7 cellular contexts compared by ENCODE assay signal in the genomic region with DNA sequence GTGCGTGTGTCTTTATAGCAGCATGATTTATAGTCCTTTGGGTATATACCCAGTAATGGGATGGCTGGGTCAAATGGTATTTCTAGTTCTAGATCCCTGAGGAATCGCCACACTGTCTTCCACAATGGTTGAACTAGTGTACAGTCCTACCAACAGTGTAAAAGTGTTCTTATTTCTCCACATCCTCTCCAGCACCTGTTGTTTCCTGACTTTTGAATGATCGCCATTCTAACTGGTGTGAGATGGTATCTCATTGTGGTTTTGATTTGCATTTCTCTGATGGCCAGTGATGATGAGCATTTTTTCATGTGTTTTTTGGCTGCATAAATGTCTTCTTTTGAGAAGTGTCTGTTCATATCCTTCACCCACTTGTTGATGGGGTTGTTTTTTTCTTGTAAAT. TPM values are rescaled to one million over a fixed set of nuclear protein-coding genes. Genes with fewer than 3 reads are reported as not detected.
DNase-seq lines count a peak whose midpoint lies in the region; ATAC-seq and TF ChIP-seq lines count a peak whose summit lies in the region.
"Not testable (repeated sequence)": the region's sequence is repeated elsewhere in the genome, so short reads cannot be mapped to it uniquely, and the experiment has no call there.

No MANE protein-coding gene starts in this region.

- H3K4me3 Mint-ChIP-seq in CD4-positive, alpha-beta T cell: peak overlapping the region; percentile 65
- H3K4me3 Mint-ChIP-seq in IgD-negative memory B cell (peak overlapping the region in 3 of 4 donors; percentile 9 to 88 (median 34)), natural killer cell (peak overlapping the region; percentile 56)
- H3K4me3 Mint-ChIP-seq in activated CD4-positive, alpha-beta T cell treated with anti-CD3 and anti-CD28 coated beads for 36 hours: peak overlapping the region; percentile 61
- peak overlapping the region; percentile 85 for H3K4me3 Mint-ChIP-seq in activated T-cell treated with anti-CD3 and anti-CD28 coated beads, Interleukin-2, amount 50 U/mL, for 24 hours
- H3K4me3 Mint-ChIP-seq in activated naive CD4-positive, alpha-beta T cell treated with anti-CD3 and anti-CD28 coated beads, Interleukin-2, amount 50 U/mL, for 24 hours: peak overlapping the region; percentile 68
- peak overlapping the region; percentile 91 for H3K4me3 Mint-ChIP-seq in central memory CD8-positive, alpha-beta T cell

- not testable (repeated sequence) for ATAC-seq in CD4-positive, alpha-beta T cell (ENCODE audit: poor library complexity); activated CD4-positive, alpha-beta T cell treated with anti-CD3 and anti-CD28 coated beads for 36 hours; central memory CD8-positive, alpha-beta T cell (replicated peaks; ENCODE audit: extremely low read depth, poor library complexity, severe bottlenecking); natural killer cell

- peaks cover 49% of the 10 kb centered on the region for H3K36me3 Mint-ChIP-seq in CD4-positive, alpha-beta T cell (ENCODE audit: low read depth)
- H3K36me3 Mint-ChIP-seq in IgD-negative memory B cell; activated naive CD4-positive, alpha-beta T cell treated with anti-CD3 and anti-CD28 coated beads, Interleukin-2, amount 50 U/mL, for 24 hours; natural killer cell: not testable (repeated sequence)
- peaks cover 54% of the 10 kb centered on the region for H3K36me3 Mint-ChIP-seq in activated CD4-positive, alpha-beta T cell treated with anti-CD3 and anti-CD28 coated beads for 36 hours (ENCODE audit: low read depth)
- peaks cover 65% of the 10 kb centered on the region for H3K36me3 Mint-ChIP-seq in activated T-cell treated with anti-CD3 and anti-CD28 coated beads, Interleukin-2, amount 50 U/mL, for 24 hours (ENCODE audit: low read depth)
- peaks cover 20% of the 10 kb centered on the region for H3K36me3 Mint-ChIP-seq in central memory CD8-positive, alpha-beta T cell (ENCODE audit: insufficient read depth)

- intact Hi-C loops in CD4-positive, alpha-beta T cell (cut with DNase I, micrococcal nuclease): loop anchor here (5.0 to 10.0 kb wide), 3 partner anchors 150 to 240 kb away; a partner anchor contains a TSS
- intact Hi-C loops in activated CD4-positive, alpha-beta T cell treated with anti-CD3 and anti-CD28 coated beads for 36 hours (cut with DNase I, micrococcal nuclease): loop anchor here in 1 of 2 experiments (5.0 kb wide), 1 partner anchor 340 kb away; no protein-coding TSS in a partner anchor
- intact Hi-C loops in natural killer cell (cut with micrococcal nuclease): loop anchor here (5.0 to 10.0 kb wide), 2 partner anchors 147 to 340 kb away; a partner anchor contains a TSS

- H3K27me3 Mint-ChIP-seq in CD4-positive, alpha-beta T cell; IgD-negative memory B cell; activated CD4-positive, alpha-beta T cell treated with anti-CD3 and anti-CD28 coated beads for 36 hours; activated T-cell treated with anti-CD3 and anti-CD28 coated beads, Interleukin-2, amount 50 U/mL, for 24 hours; activated naive CD4-positive, alpha-beta T cell treated with anti-CD3 and anti-CD28 coated beads, Interleukin-2, amount 50 U/mL, for 24 hours; central memory CD8-positive, alpha-beta T cell; natural killer cell (ENCODE audit: low read depth in 2 of 2): not testable (repeated sequence)

- H3K27me3 ChIP-seq in CD4-positive, alpha-beta T cell (ENCODE audit: control insufficient read depth, insufficient read depth, low read length): not testable (repeated sequence)

- POLR2A ChIA-PET in CD4-positive, alpha-beta T cell (lab: Charles Lee); activated CD4-positive, alpha-beta T cell treated with anti-CD3 and anti-CD28 coated beads for 36 hours (lab: Charles Lee): not testable (repeated sequence)

- TF ChIP-seq CTCF in CD4-positive, alpha-beta T cell (IDR thresholded peaks at IDR 0.05); natural killer cell (IDR thresholded peaks at IDR 0.05): not testable (repeated sequence)

- H3K27ac ChIP-seq in CD4-positive, alpha-beta T cell (ENCODE audit: low read depth, low read length): not testable (repeated sequence)

- not testable (repeated sequence) for H3K9me3 ChIP-seq in CD4-positive, alpha-beta T cell (ENCODE audit: control insufficient read depth, low read length)

- H3K9me3 Mint-ChIP-seq in CD4-positive, alpha-beta T cell; IgD-negative memory B cell; activated CD4-positive, alpha-beta T cell treated with anti-CD3 and anti-CD28 coated beads for 36 hours (ENCODE audit: low read depth); activated T-cell treated with anti-CD3 and anti-CD28 coated beads, Interleukin-2, amount 50 U/mL, for 24 hours; activated naive CD4-positive, alpha-beta T cell treated with anti-CD3 and anti-CD28 coated beads, Interleukin-2, amount 50 U/mL, for 24 hours; central memory CD8-positive, alpha-beta T cell; natural killer cell: not testable (repeated sequence)

- peaks cover 66% of the 10 kb centered on the region for H3K4me1 Mint-ChIP-seq in CD4-positive, alpha-beta T cell (ENCODE audit: low read depth)
- peaks cover 8 to 18% (median 11%) of the 10 kb centered on the region in 3 donors for H3K4me1 Mint-ChIP-seq in IgD-negative memory B cell
- H3K4me1 Mint-ChIP-seq in activated CD4-positive, alpha-beta T cell treated with anti-CD3 and anti-CD28 coated beads for 36 hours: peaks cover 50% of the 10 kb centered on the region
- peaks cover 63% of the 10 kb centered on the region for H3K4me1 Mint-ChIP-seq in activated T-cell treated with anti-CD3 and anti-CD28 coated beads, Interleukin-2, amount 50 U/mL, for 24 hours (ENCODE audit: low read depth)
- H3K4me1 Mint-ChIP-seq in activated naive CD4-positive, alpha-beta T cell treated with anti-CD3 and anti-CD28 coated beads, Interleukin-2, amount 50 U/mL, for 24 hours: peaks cover 58% of the 10 kb centered on the region
- peaks cover 42% of the 10 kb centered on the region for H3K4me1 Mint-ChIP-seq in central memory CD8-positive, alpha-beta T cell
- peaks cover 60 to 63% of the 10 kb centered on the region in 2 donors for H3K4me1 Mint-ChIP-seq in natural killer cell

- not testable (repeated sequence) for DNase-seq in CD4-positive, alpha-beta T cell; activated CD4-positive, alpha-beta T cell treated with anti-CD3 and anti-CD28 coated beads for 36 hours; activated T-cell treated with anti-CD3 and anti-CD28 coated beads, Interleukin-2, amount 50 U/mL, for 24 hours; central memory CD8-positive, alpha-beta T cell (ENCODE audit: low spot score in 2 of 2); natural killer cell

- CTCF ChIA-PET in CD4-positive, alpha-beta T cell (lab: Charles Lee); activated CD4-positive, alpha-beta T cell treated with anti-CD3 and anti-CD28 coated beads for 36 hours (lab: Charles Lee): not testable (repeated sequence)

- peak overlapping the region; percentile 33 for H3K27ac Mint-ChIP-seq in CD4-positive, alpha-beta T cell
- not testable (repeated sequence) for H3K27ac Mint-ChIP-seq in IgD-negative memory B cell
- peak overlapping the region; percentile 97 for H3K27ac Mint-ChIP-seq in activated CD4-positive, alpha-beta T cell treated with anti-CD3 and anti-CD28 coated beads for 36 hours
- H3K27ac Mint-ChIP-seq in activated T-cell treated with anti-CD3 and anti-CD28 coated beads, Interleukin-2, amount 50 U/mL, for 24 hours: peak overlapping the region; percentile 76
- peak overlapping the region; percentile 35 for H3K27ac Mint-ChIP-seq in activated naive CD4-positive, alpha-beta T cell treated with anti-CD3 and anti-CD28 coated beads, Interleukin-2, amount 50 U/mL, for 24 hours
- H3K27ac Mint-ChIP-seq in central memory CD8-positive, alpha-beta T cell (ENCODE audit: low read depth): peak overlapping the region; percentile 93
- H3K27ac Mint-ChIP-seq in natural killer cell: peak overlapping the region; percentile 89 to 91

RNA-seq across cellular contexts. Expression of a gene that starts 44.9 kb away (rescaled TPM):
- 10 to 100 TPM; 31.8 to 36.0 TPM for total RNA-seq in CD4-positive, alpha-beta T cell
- 64.8 TPM for polyA plus RNA-seq in IgD-negative memory B cell
- total RNA-seq in activated CD4-positive, alpha-beta T cell treated with anti-CD3 and anti-CD28 coated beads for 36 hours: 10 to 100 TPM; 54.8 to 61.7 TPM
- 10 to 100 TPM; 71.1 to 84.7 (median 72.2) TPM for total RNA-seq in natural killer cell

Comparison
In these comparisons a context has a peak if more than half of its experiments do, and no peak if none do; other contexts are left out.
1. H3K4me3 Mint-ChIP-seq: peak in every context shown above with its lines; median percentile 91 in central memory CD8-positive, alpha-beta T cell; 85 in activated T-cell treated with anti-CD3 and anti-CD28 coated beads, Interleukin-2, amount 50 U/mL, for 24 hours; 68 in activated naive CD4-positive, alpha-beta T cell treated with anti-CD3 and anti-CD28 coated beads, Interleukin-2, amount 50 U/mL, for 24 hours; 65 in CD4-positive, alpha-beta T cell; 61 in activated CD4-positive, alpha-beta T cell treated with anti-CD3 and anti-CD28 coated beads for 36 hours; 56 in natural killer cell; 34 in IgD-negative memory B cell.